Comparison of ENCODE assay signal across 8 cellular contexts in genomic region chr19:18204394-18205179, GRCh38. TPM values are rescaled to one million over a fixed set of nuclear protein-coding genes. Genes with fewer than 3 reads are reported as not detected.
DNase-seq lines count a peak whose midpoint lies in the region; ATAC-seq and TF ChIP-seq lines count a peak whose summit lies in the region.

No MANE protein-coding gene starts in this region.

- intact Hi-C loops in upper lobe of right lung (cut with DNase I): loop anchor here (10.0 kb wide), 1 partner anchor 50 kb away; a partner anchor contains a TSS

- no peak for TF ChIP-seq CTCF in upper lobe of right lung (IDR thresholded peaks at IDR 0.05)

- no peaks in the 10 kb centered on the region for H3K27me3 ChIP-seq in effector memory CD4-positive, alpha-beta T cell (replicated peaks; ENCODE audit: control insufficient read depth, insufficient read depth, low read length, poor library complexity, severe bottlenecking)
- no peaks in the 10 kb centered on the region for H3K27me3 ChIP-seq in upper lobe of right lung

- ATAC-seq in GM19467 (IDR thresholded peaks at IDR 0.05; ENCODE audit: unreplicated experiment) (peak; percentile 5), upper lobe of right lung (peak; percentile 5)

- peak overlapping the region; percentile 56 for H3K4me3 ChIP-seq in effector memory CD4-positive, alpha-beta T cell (ENCODE audit: insufficient read depth, low read depth, low read length, poor library complexity, severe bottlenecking)
- peak overlapping the region; percentile 71 for H3K4me3 ChIP-seq in upper lobe of right lung

- peak overlapping the region; percentile 63 for H3K27ac ChIP-seq in effector memory CD4-positive, alpha-beta T cell (ENCODE audit: insufficient read depth, low read length, poor library complexity, severe bottlenecking)
- H3K27ac ChIP-seq in upper lobe of right lung: peak overlapping the region; percentile 95

- H3K36me3 ChIP-seq in effector memory CD4-positive, alpha-beta T cell (ENCODE audit: control insufficient read depth, insufficient read depth, low read length): no peaks in the 10 kb centered on the region
- no peaks in the 10 kb centered on the region for H3K36me3 ChIP-seq in upper lobe of right lung

- peak; percentile 75 for DNase-seq in COR-L47 (lab: John Stamatoyannopoulos, UW)
- peak; percentile 7 for DNase-seq in HT1080 (ENCODE audit: low read depth)
- peak; percentile 88 for DNase-seq in UCSD-AML1 (lab: John Stamatoyannopoulos, UW; ENCODE audit: unreplicated experiment)
- DNase-seq in effector memory CD4-positive, alpha-beta T cell: peak in 1 of 3 donors; percentile 21
- peak; percentile 64 for DNase-seq in mucosa of gallbladder (ENCODE audit: low spot score)
- DNase-seq in upper lobe of right lung: no peak
- DNase-seq in EL: no peak

- peaks cover 18% of the 10 kb centered on the region for H3K4me1 ChIP-seq in effector memory CD4-positive, alpha-beta T cell (ENCODE audit: control insufficient read depth, insufficient read depth, low read length, poor library complexity, severe bottlenecking)
- peaks cover 21% of the 10 kb centered on the region for H3K4me1 ChIP-seq in upper lobe of right lung

- no peaks in the 10 kb centered on the region for H3K9me3 ChIP-seq in effector memory CD4-positive, alpha-beta T cell (ENCODE audit: control insufficient read depth, low read length)
- no peaks in the 10 kb centered on the region for H3K9me3 ChIP-seq in upper lobe of right lung

RNA-seq across cellular contexts. Expression of gene RAB3A, which starts 0.7 kb away (rescaled TPM):
- total RNA-seq in HT1080 (2014; rRNA removed; shearing (Covaris generic)): 1.3 and 2.4 TPM in 2 replicates
- 0.53 and 1.2 TPM in 2 replicates for polyA plus RNA-seq in HT1080 (2015; cell fraction: cytosol; rRNA removed)
- polyA plus RNA-seq in HT1080 (2015; cell fraction: nucleus; rRNA removed): 0.20 and 0.90 TPM in 2 replicates
- total RNA-seq in mucosa of gallbladder (5.5 TPM), upper lobe of right lung (1.9 TPM)

RNA-seq across cellular contexts. Expression of gene MPV17L2, which starts 11.6 kb away (rescaled TPM):
- total RNA-seq in HT1080 (2014; rRNA removed; shearing (Covaris generic)): 17.0 and 23.4 TPM in 2 replicates
- 11.5 and 12.9 TPM in 2 replicates for polyA plus RNA-seq in HT1080 (2015; cell fraction: cytosol; rRNA removed)
- polyA plus RNA-seq in HT1080 (2015; cell fraction: nucleus; rRNA removed): 5.4 and 8.7 TPM in 2 replicates
- 9.3 TPM for total RNA-seq in mucosa of gallbladder
- 8.2 TPM for total RNA-seq in upper lobe of right lung

RNA-seq across cellular contexts. Expression of gene PDE4C, which starts 21.7 kb away (rescaled TPM):
- total RNA-seq in HT1080 (2014; rRNA removed; shearing (Covaris generic)): 0.13 TPM in 1 of 2 replicates, not detected in the other
- polyA plus RNA-seq in HT1080 (2015; cell fraction: cytosol; rRNA removed): 0.07 and 0.08 TPM in 2 replicates
- polyA plus RNA-seq in HT1080 (2015; cell fraction: nucleus; rRNA removed): 0.34 and 0.48 TPM in 2 replicates
- total RNA-seq in mucosa of gallbladder (2.1 TPM), upper lobe of right lung (7.6 TPM)

RNA-seq across cellular contexts. Expression of gene IFI30, which starts 31.0 kb away (rescaled TPM):
- total RNA-seq in HT1080 (2014; rRNA removed; shearing (Covaris generic)): 1.5 and 2.3 TPM in 2 replicates
- 0.45 and 2.5 TPM in 2 replicates for polyA plus RNA-seq in HT1080 (2015; cell fraction: cytosol; rRNA removed)
- polyA plus RNA-seq in HT1080 (2015; cell fraction: nucleus; rRNA removed): 2.1 and 2.8 TPM in 2 replicates
- total RNA-seq in mucosa of gallbladder (44.7 TPM), upper lobe of right lung (554 TPM)

RNA-seq across cellular contexts. Expression of gene PIK3R2, which starts 51.6 kb away (rescaled TPM):
- total RNA-seq in HT1080 (2014; rRNA removed; shearing (Covaris generic)): 17.5 and 21.1 TPM in 2 replicates
- 33.6 and 34.1 TPM in 2 replicates for polyA plus RNA-seq in HT1080 (2015; cell fraction: cytosol; rRNA removed)
- 20.0 and 21.7 TPM in 2 replicates for polyA plus RNA-seq in HT1080 (2015; cell fraction: nucleus; rRNA removed)
- total RNA-seq in mucosa of gallbladder (74.2 TPM), upper lobe of right lung (24.2 TPM)

Comparison
In these comparisons a context has a peak if more than half of its experiments do, and no peak if none do; other contexts are left out.
1. DNase-seq: peak in COR-L47 (single experiment), HT1080 (single experiment), UCSD-AML1 (single experiment) and mucosa of gallbladder (single experiment); none in upper lobe of right lung (single experiment) and EL (single experiment).